15 cellular contexts compared by ENCODE assay signal in genomic region chr2:216192181-216192580, GRCh38.
DNase-seq lines count a peak whose midpoint lies in the region; ATAC-seq and TF ChIP-seq lines count a peak whose summit lies in the region.
"Had no signal": no experiment of that assay in that cellular context is flagged by ENCODE, and none has a peak within 500 bp of the region (broad histone marks: within the 10 kb centered on the region; RNA-seq: fewer than 3 reads in every experiment).

No MANE protein-coding gene starts in this region.

- peaks cover 84% of the 10 kb centered on the region for H3K36me3 ChIP-seq in RWPE2 (ENCODE audit: low read depth)

- no peaks in the 10 kb centered on the region for H3K9me3 ChIP-seq in RWPE2 (ENCODE audit: severe bottlenecking)
- H3K9me3 ChIP-seq: A549, BE2C had no signal

- DNase-seq in RWPE1 (ENCODE audit: low spot score), result no peak
- DNase-seq in RWPE2 (ENCODE audit: low spot score), result no peak
- DNase-seq in progenitor cell of endocrine pancreas (ENCODE audit: low spot score, unreplicated experiment), result no peak
- DNase-seq in UCSD-AML1 (lab: John Stamatoyannopoulos, UW; ENCODE audit: unreplicated experiment), result no peak
- no peak for DNase-seq in RPMI8226
- DNase-seq in NCI-H187 (lab: John Stamatoyannopoulos, UW), result no peak
- DNase-seq: BE2C; CD4-positive, alpha-beta memory T cell; DMS79; H7 had no signal

- H3K4me3 ChIP-seq in RWPE2 (ENCODE audit: severe bottlenecking), result no peak overlapping the region
- H3K4me3 ChIP-seq: A549, GM12878, GM23338 had no signal

- H3K9me3 Mint-ChIP-seq in dendritic cell treated with granulocyte-macrophage colony-stimulating factor and Interleukin-4, amounts not matched to agents 40 ng/mL and 50 ng/mL, for 4 days, result no peaks in the 10 kb centered on the region
- H3K9me3 Mint-ChIP-seq in progenitor cell of endocrine pancreas (ENCODE audit: low read depth), result no peaks in the 10 kb centered on the region
- H3K9me3 Mint-ChIP-seq: CD4-positive, alpha-beta memory T cell; GM23338 had no signal

- H3K27me3 ChIP-seq in RWPE2 (ENCODE audit: insufficient read depth, poor library complexity, severe bottlenecking), result no peaks in the 10 kb centered on the region
- H3K27me3 ChIP-seq: BE2C had no signal

- no peaks in the 10 kb centered on the region for H3K27me3 Mint-ChIP-seq in dendritic cell treated with granulocyte-macrophage colony-stimulating factor and Interleukin-4, amounts not matched to agents 40 ng/mL and 50 ng/mL, for 4 days
- no peaks in the 10 kb centered on the region for H3K27me3 Mint-ChIP-seq in progenitor cell of endocrine pancreas
- H3K27me3 Mint-ChIP-seq: CD4-positive, alpha-beta memory T cell had no signal

- H3K36me3 Mint-ChIP-seq in dendritic cell treated with granulocyte-macrophage colony-stimulating factor and Interleukin-4, amounts not matched to agents 40 ng/mL and 50 ng/mL, for 4 days (ENCODE audit: low read depth), result peaks cover 87% of the 10 kb centered on the region
- H3K36me3 Mint-ChIP-seq in progenitor cell of endocrine pancreas (ENCODE audit: insufficient read depth), result peaks cover 32% of the 10 kb centered on the region

- ATAC-seq in RWPE2 (ENCODE audit: low read depth), result no peak
- ATAC-seq: A549, GM12878, GM23338 had no signal

- no peak for TF ChIP-seq CTCF in RWPE1 (conservative IDR thresholded peaks at IDR 0.05; ENCODE audit: low read depth)
- no peak for TF ChIP-seq CTCF in RWPE2 (IDR thresholded peaks at IDR 0.05; ENCODE audit: poor library complexity, severe bottlenecking)
- no peak for TF ChIP-seq CTCF in progenitor cell of endocrine pancreas (IDR thresholded peaks at IDR 0.05; ENCODE audit: unreplicated experiment)

- H3K4me1 Mint-ChIP-seq in dendritic cell treated with granulocyte-macrophage colony-stimulating factor and Interleukin-4, amounts not matched to agents 40 ng/mL and 50 ng/mL, for 4 days (ENCODE audit: low read depth), result peaks cover 29% of the 10 kb centered on the region
- H3K4me1 Mint-ChIP-seq in progenitor cell of endocrine pancreas (ENCODE audit: low read depth), result peaks cover 26% of the 10 kb centered on the region

- POLR2A ChIA-PET in RWPE1 (lab: Yijun Ruan, JAX; ENCODE audit: low non-redundant PET), result no interaction called here

- H3K27ac ChIP-seq in RWPE1 (peak overlapping the region; percentile 37; the same call in 1 of the 2 replicates), RWPE2 (ENCODE audit: poor library complexity, severe bottlenecking) (peak overlapping the region; percentile 5)
- H3K27ac ChIP-seq: A549, C4-2B had no signal

- CTCF ChIA-PET in RWPE1 (lab: Yijun Ruan, JAX), result no interaction called here

- intact Hi-C loops in dendritic cell treated with granulocyte-macrophage colony-stimulating factor and Interleukin-4, amounts not matched to agents 40 ng/mL and 50 ng/mL, for 4 days (cut with micrococcal nuclease), result no loop called here

- H3K4me1 ChIP-seq in RWPE2 (ENCODE audit: insufficient read depth, poor library complexity, severe bottlenecking), result peaks cover 28% of the 10 kb centered on the region

- peak overlapping the region; percentile 41 for H3K27ac Mint-ChIP-seq in dendritic cell treated with granulocyte-macrophage colony-stimulating factor and Interleukin-4, amounts not matched to agents 40 ng/mL and 50 ng/mL, for 4 days
- H3K27ac Mint-ChIP-seq in progenitor cell of endocrine pancreas, result peak overlapping the region; percentile 32
- H3K27ac Mint-ChIP-seq: GM23338 had no signal

- H3K4me3 Mint-ChIP-seq in dendritic cell treated with granulocyte-macrophage colony-stimulating factor and Interleukin-4, amounts not matched to agents 40 ng/mL and 50 ng/mL, for 4 days, result no peak overlapping the region
- no peak overlapping the region for H3K4me3 Mint-ChIP-seq in progenitor cell of endocrine pancreas (ENCODE audit: low read depth)
- H3K4me3 Mint-ChIP-seq: CD4-positive, alpha-beta memory T cell; GM23338 had no signal
